In genomic region chr2:134711622-134712125, GRCh38 we compare ENCODE assay signal across 18 cellular contexts. TPM values are rescaled to one million over a fixed set of nuclear protein-coding genes. Genes with fewer than 3 reads are reported as not detected.
"Had no signal": no experiment of that assay in that cellular context is flagged by ENCODE, and none has a peak within 500 bp of the region (broad histone marks: within the 10 kb centered on the region; RNA-seq: fewer than 3 reads in every experiment).

No MANE protein-coding gene starts in this region.

- H3K9me3 Mint-ChIP-seq: activated T-cell treated with anti-CD3 and anti-CD28 coated beads, Interleukin-2, amount 50 U/mL, for 72 hours; memory B cell; naive thymus-derived CD4-positive, alpha-beta T cell had no signal

- H3K4me3 ChIP-seq: esophagus squamous epithelium, prostate gland, skin epidermis, transverse colon, uterus had no signal

- H3K27ac Mint-ChIP-seq: activated T-cell treated with anti-CD3 and anti-CD28 coated beads, Interleukin-2, amount 50 U/mL, for 72 hours; memory B cell; naive thymus-derived CD4-positive, alpha-beta T cell had no signal

- ATAC-seq: activated T-cell treated with anti-CD3 and anti-CD28 coated beads, Interleukin-2, amount 50 U/mL, for 72 hours; left ventricle myocardium superior; naive thymus-derived CD4-positive, alpha-beta T cell; right cardiac atrium; stimulated activated naive CD8-positive, alpha-beta T cell treated with anti-CD3 and anti-CD28 coated beads, Interleukin-15, Interleukin-2, amounts not matched to agents 100 U/mL and 50 U/mL, for 24 hours had no signal

- H3K4me3 Mint-ChIP-seq: activated T-cell treated with anti-CD3 and anti-CD28 coated beads, Interleukin-2, amount 50 U/mL, for 72 hours; memory B cell; naive thymus-derived CD4-positive, alpha-beta T cell had no signal

- H3K36me3 ChIP-seq: esophagus squamous epithelium, prostate gland, transverse colon, uterus, WERI-Rb-1 had no signal

- H3K9me3 ChIP-seq: esophagus squamous epithelium, prostate gland, transverse colon, uterus had no signal

- H3K4me1 ChIP-seq: esophagus squamous epithelium, prostate gland, transverse colon, uterus had no signal

- H3K36me3 Mint-ChIP-seq: naive thymus-derived CD4-positive, alpha-beta T cell had no signal

- DNase-seq: activated CD4-positive, alpha-beta T cell treated with anti-CD3 and anti-CD28 coated beads, Interleukin-2, amount 50 U/mL, for 4 hours; activated effector memory CD4-positive, alpha-beta T cell treated with anti-CD3 and anti-CD28 coated beads, Interleukin-2, amount 50 U/mL, for 16 hours; activated naive CD4-positive, alpha-beta T cell treated with anti-CD3 and anti-CD28 coated beads, Interleukin-2, amount 50 U/mL, for 16 hours; activated T-cell treated with anti-CD3 and anti-CD28 coated beads, Interleukin-2, amount 50 U/mL, for 72 hours; aorta; effector CD4-positive, alpha-beta T cell; esophagus squamous epithelium; left ventricle myocardium superior; naive thymus-derived CD4-positive, alpha-beta T cell; right cardiac atrium; stimulated activated naive CD8-positive, alpha-beta T cell treated with anti-CD3 and anti-CD28 coated beads, Interleukin-15, Interleukin-2, amounts not matched to agents 100 U/mL and 50 U/mL, for 24 hours; transverse colon; uterus; WERI-Rb-1 had no signal

- H3K27ac ChIP-seq: esophagus squamous epithelium, prostate gland, skin epidermis, transverse colon, uterus, WERI-Rb-1 had no signal

RNA-seq across cellular contexts. Expression of gene TMEM163, which starts 7.1 kb away (rescaled TPM):
- total RNA-seq: osteocyte had no signal
